Comparison of ENCODE assay signal across 17 cellular contexts in genomic region chr21:42081138-42081537, GRCh38. TPM values are rescaled to one million over a fixed set of nuclear protein-coding genes. Genes with fewer than 3 reads are reported as not detected.
DNase-seq lines count a peak whose midpoint lies in the region; ATAC-seq and TF ChIP-seq lines count a peak whose summit lies in the region.
"Had no signal": no experiment of that assay in that cellular context is flagged by ENCODE, and none has a peak within 500 bp of the region (broad histone marks: within the 10 kb centered on the region; RNA-seq: fewer than 3 reads in every experiment).

No MANE protein-coding gene starts in this region.

- TF ChIP-seq CTCF in VCaP (conservative IDR thresholded peaks at IDR 0.05) (no peak), osteocyte (IDR thresholded peaks at IDR 0.05) (no peak)

- H3K9me3 Mint-ChIP-seq in osteocyte (ENCODE audit: unreplicated experiment), result no peaks in the 10 kb centered on the region
- H3K9me3 Mint-ChIP-seq in activated T-cell treated with anti-CD3 and anti-CD28 coated beads, Interleukin-2, amount 50 U/mL, for 72 hours, result no peaks in the 10 kb centered on the region
- H3K9me3 Mint-ChIP-seq: memory B cell had no signal

- H3K27me3 Mint-ChIP-seq in osteocyte (ENCODE audit: unreplicated experiment), result no peaks in the 10 kb centered on the region
- no peaks in the 10 kb centered on the region for H3K27me3 Mint-ChIP-seq in activated T-cell treated with anti-CD3 and anti-CD28 coated beads, Interleukin-2, amount 50 U/mL, for 72 hours (ENCODE audit: low read depth)

- H3K36me3 Mint-ChIP-seq in osteocyte (ENCODE audit: unreplicated experiment), result no peaks in the 10 kb centered on the region
- no peaks in the 10 kb centered on the region for H3K36me3 Mint-ChIP-seq in activated T-cell treated with anti-CD3 and anti-CD28 coated beads, Interleukin-2, amount 50 U/mL, for 72 hours (ENCODE audit: insufficient read depth in 2 of 2)
- H3K36me3 Mint-ChIP-seq: memory B cell had no signal

- H3K36me3 ChIP-seq in subcutaneous abdominal adipose tissue (ENCODE audit: control insufficient read depth in 5 of 5, insufficient read depth in 5 of 5, low read length in 5 of 5), result no peaks in the 10 kb centered on the region
- H3K36me3 ChIP-seq: cardiac muscle cell had no signal

- H3K9ac ChIP-seq in subcutaneous abdominal adipose tissue (ENCODE audit: low read length in 5 of 5), result peak overlapping the region in 1 of 5 donors; percentile 31

- peak overlapping the region; percentile 41 for H3K27ac ChIP-seq in VCaP
- H3K27ac ChIP-seq in subcutaneous abdominal adipose tissue (ENCODE audit: low read depth, low read length), result peak overlapping the region; percentile 59
- H3K27ac ChIP-seq: cardiac muscle cell had no signal

- no peak overlapping the region for H3K4me3 Mint-ChIP-seq in osteocyte (ENCODE audit: unreplicated experiment)
- H3K4me3 Mint-ChIP-seq in activated T-cell treated with anti-CD3 and anti-CD28 coated beads, Interleukin-2, amount 50 U/mL, for 72 hours, result no peak overlapping the region
- H3K4me3 Mint-ChIP-seq: memory B cell had no signal

- H3K4me1 Mint-ChIP-seq in osteocyte (ENCODE audit: unreplicated experiment), result peaks cover 17% of the 10 kb centered on the region
- H3K4me1 Mint-ChIP-seq in activated T-cell treated with anti-CD3 and anti-CD28 coated beads, Interleukin-2, amount 50 U/mL, for 72 hours (ENCODE audit: low read depth), result peaks cover 7% of the 10 kb centered on the region

- peak; percentile 68 for DNase-seq in M059J (ENCODE audit: low read depth)
- DNase-seq in globus pallidus (ENCODE audit: low spot score), result peak; percentile 36
- no peak for DNase-seq in osteocyte (ENCODE audit: extremely low spot score, unreplicated experiment)
- DNase-seq in activated T-cell treated with anti-CD3 and anti-CD28 coated beads, Interleukin-2, amount 50 U/mL, for 72 hours, result no peak
- DNase-seq in HPDE6-E6E7 (ENCODE audit: extremely low spot score), result no peak
- DNase-seq: DND-41; NCI-H2029; NCI-H510A treated with DMSO at 0.1 percent for 48 hours; stimulated activated naive CD8-positive, alpha-beta T cell treated with anti-CD3 and anti-CD28 coated beads, Interleukin-15, Interleukin-2, amounts not matched to agents 100 U/mL and 50 U/mL, for 24 hours had no signal

- H3K9me3 ChIP-seq in subcutaneous abdominal adipose tissue (ENCODE audit: control insufficient read depth in 5 of 5, low read length in 5 of 5), result no peaks in the 10 kb centered on the region

- ATAC-seq in activated T-cell treated with anti-CD3 and anti-CD28 coated beads, Interleukin-2, amount 50 U/mL, for 72 hours (replicated peaks in 1 of 2), result no peak
- ATAC-seq: activated CD4-positive, CD25-positive, alpha-beta regulatory T cell treated with anti-CD3 and anti-CD28 coated beads, Interleukin-2, amount 50 U/mL, for 24 hours; HCT116; stimulated activated naive CD8-positive, alpha-beta T cell treated with anti-CD3 and anti-CD28 coated beads, Interleukin-15, Interleukin-2, amounts not matched to agents 100 U/mL and 50 U/mL, for 24 hours had no signal

- H3K4me1 ChIP-seq in subcutaneous abdominal adipose tissue (ENCODE audit: control insufficient read depth in 5 of 5, insufficient read depth in 5 of 5, low read length in 5 of 5), result peaks cover 2 to 29% (median 22%) of the 10 kb centered on the region in 5 donors

- peak overlapping the region in 1 of 5 donors; percentile 12 for H3K4me3 ChIP-seq in subcutaneous abdominal adipose tissue (ENCODE audit: low read depth in 1 of 5, low read length in 5 of 5)
- H3K4me3 ChIP-seq: cardiac muscle cell, skin epidermis had no signal

- H3K27me3 ChIP-seq in subcutaneous abdominal adipose tissue (ENCODE audit: control insufficient read depth in 5 of 5, insufficient read depth in 4 of 5, low read length in 5 of 5), result no peaks in the 10 kb centered on the region
- H3K27me3 ChIP-seq: cardiac muscle cell had no signal

- no peak overlapping the region for H3K27ac Mint-ChIP-seq in osteocyte (ENCODE audit: unreplicated experiment)
- H3K27ac Mint-ChIP-seq in activated T-cell treated with anti-CD3 and anti-CD28 coated beads, Interleukin-2, amount 50 U/mL, for 72 hours, result no peak overlapping the region
- H3K27ac Mint-ChIP-seq: memory B cell had no signal

RNA-seq across cellular contexts. Expression of gene UMODL1, which starts 10.0 kb away (rescaled TPM):
- not detected in 2 replicates for total RNA-seq in M059J (2014; rRNA removed; shearing (Covaris generic))
- 0.68 TPM in 1 of 2 replicates, not detected in the other for total RNA-seq in osteocyte
- total RNA-seq in activated T-cell treated with anti-CD3 and anti-CD28 coated beads, Interleukin-2, amount 50 U/mL, for 72 hours, result under 1 TPM; 0.39 to 0.89 TPM
- total RNA-seq: cardiac muscle cell, RPMI7951 had no signal

Comparison
In these comparisons a context has a peak if more than half of its experiments do, and no peak if none do; other contexts are left out.
1. DNase-seq: peak in M059J (single experiment) and globus pallidus (single experiment); none in osteocyte (single experiment), activated T-cell treated with anti-CD3 and anti-CD28 coated beads, Interleukin-2, amount 50 U/mL, for 72 hours (0 of 2) and HPDE6-E6E7 (single experiment).